9 cellular contexts compared by ENCODE assay signal in the genomic region with DNA sequence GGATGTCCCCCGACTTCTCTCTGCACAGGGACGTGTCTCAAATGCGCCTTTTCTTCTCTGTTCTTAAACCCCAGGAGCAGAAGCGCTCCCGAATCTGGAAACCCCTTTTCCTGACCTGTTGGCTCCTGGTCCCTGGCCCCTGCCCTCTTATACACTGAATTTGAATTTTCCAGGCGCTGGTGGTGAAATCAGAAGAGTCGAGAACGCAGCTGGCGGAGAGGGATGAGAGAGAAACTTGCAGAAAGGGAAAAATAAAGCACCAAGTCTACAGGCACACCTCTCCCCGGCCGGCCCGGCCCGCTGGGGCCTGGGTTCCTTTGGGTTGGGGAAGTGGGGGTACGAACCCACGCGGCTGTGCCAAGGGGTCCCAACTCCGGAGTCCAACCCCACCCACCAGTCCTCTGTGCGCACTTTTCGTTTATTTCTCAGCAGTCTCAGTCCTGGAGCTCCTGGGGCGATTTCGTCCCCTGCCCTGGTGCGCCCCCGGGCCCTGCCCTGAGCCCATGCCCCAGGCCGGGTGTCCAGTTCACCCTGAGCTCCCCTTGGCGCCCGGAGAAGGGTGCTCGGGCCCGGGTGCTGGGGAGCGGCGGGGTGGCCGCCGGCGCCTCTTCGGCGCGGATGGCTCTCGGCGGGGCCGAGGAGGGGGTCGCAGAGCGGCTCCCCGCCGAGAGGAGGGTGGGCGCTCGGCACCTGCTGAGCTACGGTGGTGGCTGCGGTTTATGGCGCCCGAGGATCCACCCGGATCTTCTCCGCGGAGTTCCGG. TPM values are rescaled to one million over a fixed set of nuclear protein-coding genes. Genes with fewer than 3 reads are reported as not detected.
A peak's percentile ranks its signal among the peaks of the same experiment; 100 is the strongest.
DNase-seq lines count a peak whose midpoint lies in the region; ATAC-seq, FAIRE-seq and TF ChIP-seq lines count a peak whose summit lies in the region.
"Had no signal": no experiment of that assay in that cellular context is flagged by ENCODE, and none has a peak within 500 bp of the region (broad histone marks: within the 10 kb centered on the region; RNA-seq: fewer than 3 reads in every experiment).

No MANE protein-coding gene starts in this region.

- H3K4me2 ChIP-seq in IMR-90 (ENCODE audit: low read depth, low read length), result no peak overlapping the region
- H3K4me2 ChIP-seq in K562 (ENCODE audit: insufficient read depth, low read length), result peak overlapping the region; percentile 48; the same call in 1 of the 2 replicates

- in situ Hi-C loops in IMR-90 (cut with MboI; ENCODE audit: low sequenced_read_pairs), result no loop called here
- in situ Hi-C loops in K562 (cut with MboI), result no loop called here

- H3K4me3 Mint-ChIP-seq in CD4-positive, alpha-beta memory T cell, result peak overlapping the region; percentile 31 to 78 (median 68)
- H3K4me3 Mint-ChIP-seq in naive thymus-derived CD4-positive, alpha-beta T cell, result peak overlapping the region; percentile 48 to 79 (median 68)

- H3K27me3 Mint-ChIP-seq in CD4-positive, alpha-beta memory T cell, result peaks cover 44 to 52% of the 10 kb centered on the region in 2 donors
- peaks cover 47 to 70% (median 54%) of the 10 kb centered on the region in 5 donors for H3K27me3 Mint-ChIP-seq in naive thymus-derived CD4-positive, alpha-beta T cell

- H3K9me1 ChIP-seq in IMR-90 (ENCODE audit: insufficient read depth, low read length) (no peaks in the 10 kb centered on the region), K562 (ENCODE audit: control insufficient read depth, insufficient read depth, low read length) (no peaks in the 10 kb centered on the region)

- 16% methylated on average over 26 of the region's 53 CpGs; no CpG with 5 or more reads in 1 of the 2 experiments for WGBS in IMR-90 (ENCODE audit: extremely low coverage in 2 of 2, insufficient read length in 1 of 2), 2 experiments
- 78% methylated on average over 40 of the region's 53 CpGs for WGBS in K562 (ENCODE audit: insufficient coverage, low coverage, missing lambda C conversion rate)

- H2BK20ac ChIP-seq in IMR-90 (ENCODE audit: low read depth, low read length), result no peak overlapping the region

- DNase-seq in CD4-positive, alpha-beta memory T cell, result no peak
- no peak for DNase-seq in IMR-90
- DNase-seq in K562 (ENCODE audit: extremely low read depth in 1 of 4, low spot score in 3 of 4), result no peak
- DNase-seq in naive thymus-derived CD4-positive, alpha-beta T cell, result no peak
- DNase-seq in foreskin keratinocyte, result no peak
- DNase-seq in kidney tubule cell (ENCODE audit: low spot score), result no peak
- DNase-seq: T-helper 9 cell had no signal

- dilution Hi-C loops in IMR-90 (cut with HindIII; ENCODE audit: low sequenced_read_pairs, unreplicated experiment), result no loop called here

- H3K4me1 ChIP-seq in CD4-positive, alpha-beta memory T cell (ENCODE audit: insufficient read depth, low read length), result peaks cover 46% of the 10 kb centered on the region
- H3K4me1 ChIP-seq in IMR-90 (ENCODE audit: control insufficient read depth, insufficient read depth, low read length) (peaks cover 12% of the 10 kb centered on the region), K562 (replicated peaks in 1 of 2; ENCODE audit: control insufficient read depth in 2 of 2, insufficient read depth in 2 of 2, low read length in 2 of 2) (peaks cover 23 to 73% of the 10 kb centered on the region in 2 experiments), foreskin keratinocyte (no peaks in the 10 kb centered on the region)
- peaks cover 23 to 43% of the 10 kb centered on the region in 2 donors for H3K4me1 ChIP-seq in naive thymus-derived CD4-positive, alpha-beta T cell (ENCODE audit: control insufficient read depth in 2 of 2, insufficient read depth in 2 of 2, low read length in 2 of 2)

- FAIRE-seq in K562 (lab: Jason Lieb, UNC), result no peak

- no peaks in the 10 kb centered on the region for H3K36me3 Mint-ChIP-seq in CD4-positive, alpha-beta memory T cell
- peaks cover 0 to 4% (median 0%) of the 10 kb centered on the region in 5 donors for H3K36me3 Mint-ChIP-seq in naive thymus-derived CD4-positive, alpha-beta T cell

- H3K4me3 ChIP-seq in CD4-positive, alpha-beta memory T cell (ENCODE audit: low read length in 2 of 2), result no peak overlapping the region
- H3K4me3 ChIP-seq in IMR-90 (ENCODE audit: insufficient read depth, low read depth, low read length), result no peak overlapping the region
- H3K4me3 ChIP-seq in K562, result 0 out of 2 replicates have a peak overlapping the region, but pooled peaks have one; percentile 16
- H3K4me3 ChIP-seq in naive thymus-derived CD4-positive, alpha-beta T cell (ENCODE audit: low read length), result no peak overlapping the region

- intact Hi-C loops in CD4-positive, alpha-beta memory T cell (cut with micrococcal nuclease), result loop anchor here (5.0 to 10.0 kb wide), 2 partner anchors 68 to 180 kb away; no protein-coding TSS in a partner anchor
- intact Hi-C loops in IMR-90 (cut with micrococcal nuclease) (no loop called here), K562 (cut with micrococcal nuclease) (loop anchor here (5.0 kb wide), 1 partner anchor 180 kb away; no protein-coding TSS in a partner anchor)
- intact Hi-C loops in naive thymus-derived CD4-positive, alpha-beta T cell (cut with micrococcal nuclease), result loop anchor here (5.0 to 10.0 kb wide), 5 partner anchors 35 to 1700 kb away; partner anchors contain the start of genes ACTG1 (in 1 of the 2), BAHCC1 (in 1 of the 2) and CBX2 (in 1 of the 2)

- H3K18ac ChIP-seq in IMR-90 (ENCODE audit: low read depth, low read length), result no peak overlapping the region

- H3K14ac ChIP-seq in IMR-90 (replicated peaks; ENCODE audit: low read depth, low read length), result no peak overlapping the region

- H4K20me1 ChIP-seq in IMR-90 (ENCODE audit: insufficient read depth, low read length) (peaks cover 4% of the 10 kb centered on the region), K562 (replicated peaks; ENCODE audit: control insufficient read depth, insufficient read depth, low read length) (no peaks in the 10 kb centered on the region)

- no peak overlapping the region for H3K9ac ChIP-seq in IMR-90 (ENCODE audit: low read depth, low read length)
- peak overlapping the region; percentile 66 to 88 for H3K9ac ChIP-seq in K562 (ENCODE audit: insufficient read depth in 1 of 2, low read depth in 2 of 2, low read length in 2 of 2)

- H3K79me1 ChIP-seq in IMR-90 (ENCODE audit: low read depth in 1 of 2, low read length in 2 of 2), result no peaks in the 10 kb centered on the region

- H2BK5ac ChIP-seq in IMR-90 (ENCODE audit: low read depth, low read length, poor library complexity, severe bottlenecking), result no peak overlapping the region

- H4K8ac ChIP-seq in IMR-90 (ENCODE audit: low read depth in 2 of 2, low read length in 2 of 2), result peak overlapping the region; percentile 60 to 79; a peak in 1 of 4 replicates

- no peak overlapping the region for H2BK15ac ChIP-seq in IMR-90 (ENCODE audit: low read depth, low read length)

- TF ChIP-seq CTCF in IMR-90 (conservative IDR thresholded peaks at IDR 0.05; ENCODE audit: low read depth, low read length), result no peak
- TF ChIP-seq CTCF in K562 (IDR thresholded peaks at IDR 0.05 in 2 of 3, conservative IDR thresholded peaks at IDR 0.05 in 1 of 3; ENCODE audit: insufficient read depth in 2 of 3, low read depth in 1 of 3, low read length in 3 of 3), result no peak
- no peak for TF ChIP-seq CTCF in foreskin keratinocyte (conservative IDR thresholded peaks at IDR 0.05)

- H3K27ac ChIP-seq in CD4-positive, alpha-beta memory T cell (ENCODE audit: low read depth, low read length), result no peak overlapping the region
- H3K27ac ChIP-seq in IMR-90 (ENCODE audit: insufficient read depth, low read length) (no peak overlapping the region), K562 (ENCODE audit: extremely low read depth, low read depth, low read length) (peak overlapping the region; percentile 84), foreskin keratinocyte (no peak overlapping the region)
- H3K27ac ChIP-seq in naive thymus-derived CD4-positive, alpha-beta T cell (ENCODE audit: low read depth, low read length), result no peak overlapping the region

- peaks cover 55% of the 10 kb centered on the region for H3K27me3 ChIP-seq in CD4-positive, alpha-beta memory T cell (ENCODE audit: insufficient read depth, low read length)
- H3K27me3 ChIP-seq in IMR-90 (ENCODE audit: control insufficient read depth, insufficient read depth, low read length), result peaks cover 90% of the 10 kb centered on the region
- no peaks in the 10 kb centered on the region for H3K27me3 ChIP-seq in K562 (ENCODE audit: control insufficient read depth in 2 of 2, insufficient read depth in 2 of 2, low read length in 2 of 2)
- peaks cover 40 to 60% of the 10 kb centered on the region in 2 donors for H3K27me3 ChIP-seq in naive thymus-derived CD4-positive, alpha-beta T cell (ENCODE audit: control insufficient read depth in 2 of 2, insufficient read depth in 2 of 2, low read length in 2 of 2)
- H3K27me3 ChIP-seq in foreskin keratinocyte, result peaks cover 94% of the 10 kb centered on the region

- H4K5ac ChIP-seq in IMR-90 (ENCODE audit: low read depth, low read length), result no peak overlapping the region

- H3K27ac Mint-ChIP-seq in CD4-positive, alpha-beta memory T cell, result peak overlapping the region in 3 of 7 donors; percentile 48 to 85 (median 78)
- H3K27ac Mint-ChIP-seq in naive thymus-derived CD4-positive, alpha-beta T cell, result peak overlapping the region in 7 of 9 donors; percentile 12 to 79 (median 58)

- peak overlapping the region; percentile 77 for H2AFZ ChIP-seq in IMR-90 (replicated peaks; ENCODE audit: low read length, poor library complexity)
- peak overlapping the region; percentile 77 for H2AFZ ChIP-seq in K562 (ENCODE audit: low read depth, low read length)

- H3K4ac ChIP-seq in IMR-90 (ENCODE audit: low read depth, low read length), result peak overlapping the region; percentile 14; the same call in 1 of the 2 replicates

- H3K56ac ChIP-seq in IMR-90 (ENCODE audit: extremely low read depth, insufficient read depth, low read length), result no peak overlapping the region

- no peaks in the 10 kb centered on the region for H3K36me3 ChIP-seq in CD4-positive, alpha-beta memory T cell (ENCODE audit: insufficient read depth, low read length)
- H3K36me3 ChIP-seq in IMR-90 (ENCODE audit: control insufficient read depth, insufficient read depth, low read length), result no peaks in the 10 kb centered on the region
- H3K36me3 ChIP-seq in K562 (ENCODE audit: control insufficient read depth, insufficient read depth, low read length), result no peaks in the 10 kb centered on the region
- no peaks in the 10 kb centered on the region for H3K36me3 ChIP-seq in naive thymus-derived CD4-positive, alpha-beta T cell (ENCODE audit: control insufficient read depth in 2 of 3, insufficient read depth in 3 of 3, low read length in 3 of 3)

- ATAC-seq in IMR-90 (ENCODE audit: low read depth), result no peak
- ATAC-seq in K562, result no peak
- no peak for ATAC-seq in naive thymus-derived CD4-positive, alpha-beta T cell
- ATAC-seq in foreskin keratinocyte, result no peak
- ATAC-seq in HG03565 (IDR thresholded peaks at IDR 0.05; ENCODE audit: unreplicated experiment), result no peak
- ATAC-seq in HG03108 (IDR thresholded peaks at IDR 0.05; ENCODE audit: unreplicated experiment), result no peak

- no peak overlapping the region for H3K23ac ChIP-seq in IMR-90 (ENCODE audit: low read depth, low read length)

- H3K79me2 ChIP-seq in K562 (ENCODE audit: control insufficient read depth, insufficient read depth, low read length), result no peaks in the 10 kb centered on the region

- TF ChIP-seq RAD21 in IMR-90 (IDR thresholded peaks at IDR 0.05; ENCODE audit: low read length) (no peak), K562 (CRISPR knock-in tag; conservative IDR thresholded peaks at IDR 0.05 in 1 of 2, IDR thresholded peaks at IDR 0.05 in 1 of 2) (no peak)

- H3K9me3 ChIP-seq in CD4-positive, alpha-beta memory T cell (ENCODE audit: control insufficient read depth in 1 of 2, low read length in 2 of 2), result no peaks in the 10 kb centered on the region
- H3K9me3 ChIP-seq in IMR-90 (ENCODE audit: control insufficient read depth, insufficient read depth, low read length) (no peaks in the 10 kb centered on the region; the same call in 1 of the 2 replicates), K562 (replicated peaks; ENCODE audit: control insufficient read depth, insufficient read depth, low read depth, low read length) (no peaks in the 10 kb centered on the region)
- H3K9me3 ChIP-seq in naive thymus-derived CD4-positive, alpha-beta T cell (ENCODE audit: control insufficient read depth in 2 of 3, low read length in 3 of 3), result no peaks in the 10 kb centered on the region

- BruUV-seq in IMR-90 (replicated peaks; lab: Mats Ljungman, UMichigan) (no TSS peak), K562 (replicated peaks; lab: Mats Ljungman, UMichigan) (no TSS peak)

- no peak for TF ChIP-seq EP300 in K562 (IDR thresholded peaks at IDR 0.05; ENCODE audit: low read length)

- POLR2A ChIA-PET in CD4-positive, alpha-beta memory T cell (lab: Charles Lee; ENCODE audit: partially characterized antibody), result interaction anchor here (0.7 to 32.1 kb wide), 6 partner anchors 9 to 66 kb away, joined by 3 to 503 read pairs (median 4); partner anchors contain the start of genes CBX4 and CBX8
- POLR2A ChIA-PET in IMR-90 (lab: Charles Lee; ENCODE audit: unreplicated experiment) (interaction anchor here (0.7 kb wide), 1 partner anchor 13 kb away, joined by 3 read pairs; no protein-coding TSS in a partner anchor), K562 (lab: Yijun Ruan, JAX) (interaction anchor here (0.6 to 18.8 kb wide), 4 partner anchors 9 to 334 kb away, joined by 3 to 386 read pairs (median 10); partner anchors contain the start of gene CBX4)
- POLR2A ChIA-PET in naive thymus-derived CD4-positive, alpha-beta T cell (lab: Charles Lee), result interaction anchor here (0.9 to 6.4 kb wide), 12 partner anchors 8 to 36 kb away, joined by 3 to 51 read pairs (median 6); partner anchors contain the start of genes CBX4 and CBX8

- no peak overlapping the region for H4K91ac ChIP-seq in IMR-90 (ENCODE audit: insufficient read depth, low read depth, low read length)

- no peak overlapping the region for H2BK120ac ChIP-seq in IMR-90 (ENCODE audit: low read depth, low read length)

- H2AK9ac ChIP-seq in IMR-90 (replicated peaks; ENCODE audit: low read depth, low read length, poor library complexity), result peak overlapping the region; percentile 68

- peaks cover 14 to 44% (median 24%) of the 10 kb centered on the region in 4 donors for H3K4me1 Mint-ChIP-seq in CD4-positive, alpha-beta memory T cell
- H3K4me1 Mint-ChIP-seq in naive thymus-derived CD4-positive, alpha-beta T cell, result peaks cover 18 to 41% (median 32%) of the 10 kb centered on the region in 7 donors

- peaks cover 0 to 7% (median 0%) of the 10 kb centered on the region in 8 donors for H3K9me3 Mint-ChIP-seq in CD4-positive, alpha-beta memory T cell
- peaks cover 0 to 2% (median 0%) of the 10 kb centered on the region in 11 donors for H3K9me3 Mint-ChIP-seq in naive thymus-derived CD4-positive, alpha-beta T cell

- CTCF ChIA-PET in CD4-positive, alpha-beta memory T cell (lab: Charles Lee; ENCODE audit: partially characterized antibody), result interaction anchor here (1.2 to 2.0 kb wide), 6 partner anchors 16 to 184 kb away, joined by 3 to 6 read pairs (median 5); partner anchors contain the start of gene CBX8
- CTCF ChIA-PET in IMR-90 (lab: Yijun Ruan, JAX), result interaction anchor here (1.0 kb wide), 1 partner anchor 27 kb away, joined by 3 read pairs; the partner anchor contains the start of gene CBX4
- CTCF ChIA-PET in K562 (lab: Yijun Ruan, JAX; ENCODE audit: low intra/inter-chr PET ratio), result interaction anchor here (1.3 kb wide), 1 partner anchor 28 kb away, joined by 3 read pairs; no protein-coding TSS in a partner anchor
- CTCF ChIA-PET in naive thymus-derived CD4-positive, alpha-beta T cell (lab: Charles Lee), result interaction anchor here (0.9 to 1.3 kb wide), 2 partner anchors 23 to 27 kb away, joined by 3 to 4 read pairs; partner anchors contain the start of gene CBX4

- TF ChIP-seq POLR2A in IMR-90 (IDR thresholded peaks at IDR 0.05; ENCODE audit: low read depth, low read length), result no peak
- no peak for TF ChIP-seq POLR2A in K562 (conservative IDR thresholded peaks at IDR 0.05)

- H2AK5ac ChIP-seq in IMR-90 (ENCODE audit: low read depth, low read length), result peak overlapping the region; percentile 33; the same call in 1 of the 2 replicates

RNA-seq across cellular contexts. Expression of gene CBX8, which starts 15.5 kb away (rescaled TPM):
- 1 to 10 TPM; 2.8 to 4.1 TPM for total RNA-seq in CD4-positive, alpha-beta memory T cell
- polyA plus RNA-seq in CD4-positive, alpha-beta memory T cell, result under 1 TPM; 0.29 to 0.34 TPM
- 5.3 and 5.4 TPM in 2 replicates for total RNA-seq in IMR-90 (2012; rRNA removed)
- 2.4 and 3.2 TPM in 2 replicates for polyA plus RNA-seq in IMR-90 (2012; rRNA removed)
- 0.49 and 1.0 TPM in 2 replicates for polyA plus RNA-seq in IMR-90 (2012; cell fraction: cytosol; rRNA removed)
- 1.4 and 2.6 TPM in 2 replicates for polyA plus RNA-seq in IMR-90 (2012; cell fraction: nucleus; rRNA removed; ENCODE audit: low replicate concordance)
- total RNA-seq in K562 (2011; cell fraction: chromatin; rRNA removed; ENCODE audit: low replicate concordance), result 2.1 and 2.7 TPM in 2 replicates
- total RNA-seq in K562 (2011; cell fraction: nucleolus; rRNA removed), result 2.3 and 2.9 TPM in 2 replicates
- total RNA-seq in K562 (2011; cell fraction: nucleoplasm; rRNA removed), result 2.0 and 2.7 TPM in 2 replicates
- total RNA-seq in K562 (2014; rRNA removed), result 4.9 and 7.1 TPM in 2 replicates
- total RNA-seq in K562 (2014; rRNA removed; fragmentation: Illumina TruSeq; extraction: Trizol), result 1.8 and 1.9 TPM in 2 replicates
- 6.6 and 6.7 TPM in 2 replicates for total RNA-seq in K562 (2015; rRNA removed; fragmentation: Illumina TruSeq; extraction: Trizol)
- total RNA-seq in K562 (2021), result 11.9 and 12.0 TPM in 2 replicates
- polyA plus RNA-seq in K562 (2011; rRNA removed), result 0.52 and 0.72 TPM in 2 replicates
- 0.80 and 1.1 TPM in 2 replicates for polyA plus RNA-seq in K562 (2011; cell fraction: cytosol; rRNA removed)
- polyA plus RNA-seq in K562 (2011; cell fraction: nucleus; rRNA removed), result 2.4 and 2.6 TPM in 2 replicates
- 5.7 and 8.8 TPM in 2 replicates for polyA plus RNA-seq in K562 (2012)
- polyA plus RNA-seq in K562 (2014; fragmentation: Illumina TruSeq; extraction: Trizol), result 2.6 and 3.4 TPM in 2 replicates
- under 1 TPM; 0.08 to 0.21 TPM for polyA plus RNA-seq in K562 (2014; fragmentation: Nextera tagmentation; extraction: Ambion mirVana)
- polyA plus RNA-seq in K562 (2014; rRNA removed), result 4.7 and 6.7 TPM in 2 replicates
- 0.45 and 0.56 TPM in 2 replicates for polyA minus RNA-seq in K562 (2011; rRNA and poly(A)+ RNA removed)
- 0.86 and 2.7 TPM in 2 replicates for polyA minus RNA-seq in K562 (2011; cell fraction: cytosol; rRNA and poly(A)+ RNA removed)
- 0.67 and 2.1 TPM in 2 replicates for polyA minus RNA-seq in K562 (2011; cell fraction: nucleus; rRNA and poly(A)+ RNA removed)
- total RNA-seq in naive thymus-derived CD4-positive, alpha-beta T cell, result 10 to 100 TPM in 1 of 5 experiments, 1 to 10 TPM in 4; 2.4 to 11.9 (median 3.0) TPM
- polyA plus RNA-seq in naive thymus-derived CD4-positive, alpha-beta T cell, result 1 to 10 TPM in 1 of 2 donors, under 1 TPM in 1; 0.96 to 1.9 TPM
- 2.9 and 4.5 TPM in 2 replicates for total RNA-seq in foreskin keratinocyte
- 4.5 and 4.7 TPM in 2 replicates for polyA plus RNA-seq in foreskin keratinocyte

RNA-seq across cellular contexts. Expression of gene CBX4, which starts 26.9 kb away (rescaled TPM):
- total RNA-seq in CD4-positive, alpha-beta memory T cell, result 10 to 100 TPM; 64.7 to 65.7 TPM
- polyA plus RNA-seq in CD4-positive, alpha-beta memory T cell, result 1 to 10 TPM; 1.2 to 9.7 TPM
- total RNA-seq in IMR-90 (2012; rRNA removed) (3.2 and 5.3 TPM in 2 replicates), K562 (2014; rRNA removed) (42.3 and 42.4 TPM in 2 replicates), K562 (2014; rRNA removed; fragmentation: Illumina TruSeq; extraction: Trizol) (4.4 and 4.7 TPM in 2 replicates), K562 (2015; rRNA removed; fragmentation: Illumina TruSeq; extraction: Trizol) (13.5 and 14.7 TPM in 2 replicates), K562 (2021) (48.5 and 50.5 TPM in 2 replicates), foreskin keratinocyte (10.5 and 12.4 TPM in 2 replicates)
- polyA plus RNA-seq in IMR-90 (2012; rRNA removed) (9.4 and 12.9 TPM in 2 replicates), K562 (2011; rRNA removed) (7.8 and 13.5 TPM in 2 replicates), K562 (2014; fragmentation: Illumina TruSeq; extraction: Trizol) (10.0 and 16.4 TPM in 2 replicates), K562 (2014; fragmentation: Nextera tagmentation; extraction: Ambion mirVana) (1 to 10 TPM in 1 of 2 experiments, under 1 TPM in 1; 0.98 to 1.1 TPM), K562 (2014; rRNA removed) (34.8 and 40.7 TPM in 2 replicates), foreskin keratinocyte (7.6 and 7.8 TPM in 2 replicates)
- polyA plus RNA-seq in IMR-90 (2012; cell fraction: cytosol; rRNA removed), result 13.2 and 18.5 TPM in 2 replicates
- polyA plus RNA-seq in IMR-90 (2012; cell fraction: nucleus; rRNA removed; ENCODE audit: low replicate concordance), result 21.8 and 29.2 TPM in 2 replicates
- 13.6 and 28.0 TPM in 2 replicates for total RNA-seq in K562 (2011; cell fraction: chromatin; rRNA removed; ENCODE audit: low replicate concordance)
- total RNA-seq in K562 (2011; cell fraction: nucleolus; rRNA removed), result 26.3 and 29.6 TPM in 2 replicates
- total RNA-seq in K562 (2011; cell fraction: nucleoplasm; rRNA removed), result 11.0 and 15.7 TPM in 2 replicates
- 12.6 and 29.1 TPM in 2 replicates for polyA plus RNA-seq in K562 (2011; cell fraction: cytosol; rRNA removed)
- polyA plus RNA-seq in K562 (2011; cell fraction: nucleus; rRNA removed), result 23.9 and 38.8 TPM in 2 replicates
- polyA plus RNA-seq in K562 (2012), result 22.9 and 60.2 TPM in 2 replicates
- polyA minus RNA-seq in K562 (2011; rRNA and poly(A)+ RNA removed), result 7.2 and 7.6 TPM in 2 replicates
- polyA minus RNA-seq in K562 (2011; cell fraction: cytosol; rRNA and poly(A)+ RNA removed), result 18.7 and 24.1 TPM in 2 replicates
- polyA minus RNA-seq in K562 (2011; cell fraction: nucleus; rRNA and poly(A)+ RNA removed), result 12.4 and 16.4 TPM in 2 replicates
- total RNA-seq in naive thymus-derived CD4-positive, alpha-beta T cell, result 100 to 1,000 TPM in 2 of 5 experiments, 10 to 100 TPM in 3; 37.7 to 134 (median 84.4) TPM
- polyA plus RNA-seq in naive thymus-derived CD4-positive, alpha-beta T cell, result 1 to 10 TPM; 4.0 to 7.4 TPM

RNA-seq across cellular contexts. Expression of gene CBX2, which starts 34.4 kb away (rescaled TPM):
- under 1 TPM; 0.06 to 0.44 TPM for total RNA-seq in CD4-positive, alpha-beta memory T cell
- not detected for polyA plus RNA-seq in CD4-positive, alpha-beta memory T cell
- total RNA-seq in IMR-90 (2012; rRNA removed), result 2.0 and 2.2 TPM in 2 replicates
- polyA plus RNA-seq in IMR-90 (2012; rRNA removed), result 3.2 and 4.0 TPM in 2 replicates
- 2.9 and 4.0 TPM in 2 replicates for polyA plus RNA-seq in IMR-90 (2012; cell fraction: cytosol; rRNA removed)
- 4.3 and 7.7 TPM in 2 replicates for polyA plus RNA-seq in IMR-90 (2012; cell fraction: nucleus; rRNA removed; ENCODE audit: low replicate concordance)
- total RNA-seq in K562 (2011; cell fraction: chromatin; rRNA removed; ENCODE audit: low replicate concordance), result 20.1 and 55.7 TPM in 2 replicates
- 37.1 and 52.4 TPM in 2 replicates for total RNA-seq in K562 (2011; cell fraction: nucleolus; rRNA removed)
- 27.8 and 34.1 TPM in 2 replicates for total RNA-seq in K562 (2011; cell fraction: nucleoplasm; rRNA removed)
- total RNA-seq in K562 (2014; rRNA removed), result 18.2 and 23.6 TPM in 2 replicates
- total RNA-seq in K562 (2014; rRNA removed; fragmentation: Illumina TruSeq; extraction: Trizol), result 6.9 and 8.4 TPM in 2 replicates
- total RNA-seq in K562 (2015; rRNA removed; fragmentation: Illumina TruSeq; extraction: Trizol), result 16.5 and 18.1 TPM in 2 replicates
- total RNA-seq in K562 (2021), result 26.9 and 28.5 TPM in 2 replicates
- 13.9 and 18.3 TPM in 2 replicates for polyA plus RNA-seq in K562 (2011; rRNA removed)
- 17.2 and 30.0 TPM in 2 replicates for polyA plus RNA-seq in K562 (2011; cell fraction: cytosol; rRNA removed)
- 35.0 and 55.5 TPM in 2 replicates for polyA plus RNA-seq in K562 (2011; cell fraction: nucleus; rRNA removed)
- polyA plus RNA-seq in K562 (2012), result 13.0 and 18.6 TPM in 2 replicates
- polyA plus RNA-seq in K562 (2014; fragmentation: Illumina TruSeq; extraction: Trizol), result 13.9 and 16.9 TPM in 2 replicates
- 1 to 10 TPM in 1 of 2 experiments, under 1 TPM in 1; 0.66 to 1.0 TPM for polyA plus RNA-seq in K562 (2014; fragmentation: Nextera tagmentation; extraction: Ambion mirVana)
- 17.4 and 18.4 TPM in 2 replicates for polyA plus RNA-seq in K562 (2014; rRNA removed)
- 10.0 and 14.9 TPM in 2 replicates for polyA minus RNA-seq in K562 (2011; rRNA and poly(A)+ RNA removed)
- 20.6 and 24.0 TPM in 2 replicates for polyA minus RNA-seq in K562 (2011; cell fraction: cytosol; rRNA and poly(A)+ RNA removed)
- 18.0 and 19.1 TPM in 2 replicates for polyA minus RNA-seq in K562 (2011; cell fraction: nucleus; rRNA and poly(A)+ RNA removed)
- 1 to 10 TPM in 1 of 5 experiments, under 1 TPM in 4; 0.24 to 4.4 (median 0.41) TPM for total RNA-seq in naive thymus-derived CD4-positive, alpha-beta T cell
- polyA plus RNA-seq in naive thymus-derived CD4-positive, alpha-beta T cell, result under 1 TPM in 1 of 2 donors, not detected in 1; 0.41 TPM
- total RNA-seq in foreskin keratinocyte, result 5.9 and 6.9 TPM in 2 replicates
- polyA plus RNA-seq in foreskin keratinocyte, result 3.5 and 4.3 TPM in 2 replicates
